ENCODE assay signal across 31 cellular contexts in genomic region chr2:122395687-122396086, GRCh38.
"Had no signal": no experiment of that assay in that cellular context is flagged by ENCODE, and none has a peak within 500 bp of the region (broad histone marks: within the 10 kb centered on the region; RNA-seq: fewer than 3 reads in every experiment).

No MANE protein-coding gene starts in this region.

- H3K36me3 ChIP-seq: cardiac muscle cell, colonic mucosa, esophagus squamous epithelium, gastroesophageal sphincter had no signal

- H3K27ac ChIP-seq: body of pancreas, cardiac muscle cell, colonic mucosa, epithelial cell of prostate, esophagus squamous epithelium, gastroesophageal sphincter had no signal

- H3K9me3 ChIP-seq: body of pancreas, colonic mucosa, esophagus squamous epithelium, gastroesophageal sphincter had no signal

- FAIRE-seq: endometrium, endothelial cell of umbilical vein had no signal

- DNase-seq: activated CD4-positive, alpha-beta memory T cell treated with anti-CD3 and anti-CD28 coated beads for 36 hours; activated CD4-positive, alpha-beta T cell treated with anti-CD3 and anti-CD28 coated beads for 36 hours; activated CD4-positive, alpha-beta T cell treated with anti-CD3 and anti-CD28 coated beads, Interleukin-2, amount 10 ng/mL, durations not matched to agents 24 days and 14 days; activated CD4-positive, CD25-positive, alpha-beta regulatory T cell; activated CD4-positive, CD25-positive, alpha-beta regulatory T cell treated with anti-CD3 and anti-CD28 coated beads, Interleukin-2, amount 50 U/mL, for 72 hours; activated CD8-positive, alpha-beta memory T cell treated with anti-CD3 and anti-CD28 coated beads, Interleukin-2, amount 10 ng/mL, durations not matched to agents 7 days and 5 days; activated CD8-positive, alpha-beta memory T cell treated with anti-CD3 and anti-CD28 coated beads, Interleukin-2, amount 50 U/mL, for 4 hours; activated CD8-positive, alpha-beta T cell treated with anti-CD3 and anti-CD28 coated beads, Interleukin-2, amount 10 ng/mL, durations not matched to agents 7 days and 5 days; activated effector memory CD4-positive, alpha-beta T cell treated with anti-CD3 and anti-CD28 coated beads, Interleukin-2, amount 50 U/mL, for 16 hours; activated naive CD4-positive, alpha-beta T cell treated with anti-CD3 and anti-CD28 coated beads for 36 hours; activated naive CD8-positive, alpha-beta T cell treated with anti-CD3 and anti-CD28 coated beads, Interleukin-2, amount 10 ng/mL, durations not matched to agents 7 days and 5 days; activated T-cell treated with anti-CD3 and anti-CD28 coated beads, Interleukin-2, amount 50 U/mL, for 1 hour; activated T-cell treated with anti-CD3 and anti-CD28 coated beads, Interleukin-2, amount 50 U/mL, for 48 hours; amniotic stem cell; aorta; body of pancreas; central memory CD4-positive, alpha-beta T cell; cerebellar nuclear complex; colonic mucosa; effector CD8-positive, alpha-beta T cell; esophagus squamous epithelium; foreskin melanocyte; T-helper 2 cell had no signal

- H3K4me3 Mint-ChIP-seq: activated CD4-positive, alpha-beta memory T cell treated with anti-CD3 and anti-CD28 coated beads for 36 hours; activated CD4-positive, alpha-beta T cell treated with anti-CD3 and anti-CD28 coated beads for 36 hours; activated CD4-positive, alpha-beta T cell treated with anti-CD3 and anti-CD28 coated beads, Interleukin-2, amount 10 ng/mL, durations not matched to agents 24 days and 14 days; activated CD8-positive, alpha-beta memory T cell treated with anti-CD3 and anti-CD28 coated beads, Interleukin-2, amount 10 ng/mL, durations not matched to agents 7 days and 5 days; activated CD8-positive, alpha-beta T cell treated with anti-CD3 and anti-CD28 coated beads, Interleukin-2, amount 10 ng/mL, durations not matched to agents 7 days and 5 days; activated naive CD4-positive, alpha-beta T cell treated with anti-CD3 and anti-CD28 coated beads for 36 hours; activated naive CD4-positive, alpha-beta T cell treated with anti-CD3 and anti-CD28 coated beads, Interleukin-2, amount 50 U/mL, for 24 hours; activated naive CD8-positive, alpha-beta T cell treated with anti-CD3 and anti-CD28 coated beads, Interleukin-2, amount 10 ng/mL, durations not matched to agents 7 days and 5 days; activated T-helper 1 cell treated with anti-CD3 and anti-CD28 coated beads, Interleukin-12 subunit alpha, Interleukin-12 subunit beta, Interleukin-2, Interleukin-4 antibody, amounts not matched to agents 30 ng/mL and 10 ng/mL and 1 ng/mL, durations not matched to agents 14 hours and 24 hours and 36 hours had no signal

- H3K4me1 Mint-ChIP-seq: activated CD4-positive, alpha-beta T cell treated with anti-CD3 and anti-CD28 coated beads for 36 hours; activated CD4-positive, alpha-beta T cell treated with anti-CD3 and anti-CD28 coated beads, Interleukin-2, amount 10 ng/mL, durations not matched to agents 24 days and 14 days; activated CD8-positive, alpha-beta memory T cell treated with anti-CD3 and anti-CD28 coated beads, Interleukin-2, amount 10 ng/mL, durations not matched to agents 7 days and 5 days; activated naive CD4-positive, alpha-beta T cell treated with anti-CD3 and anti-CD28 coated beads, Interleukin-2, amount 50 U/mL, for 24 hours; activated naive CD8-positive, alpha-beta T cell treated with anti-CD3 and anti-CD28 coated beads, Interleukin-2, amount 10 ng/mL, durations not matched to agents 7 days and 5 days had no signal

- H3K27ac Mint-ChIP-seq: activated CD4-positive, alpha-beta memory T cell treated with anti-CD3 and anti-CD28 coated beads for 36 hours; activated CD4-positive, alpha-beta T cell treated with anti-CD3 and anti-CD28 coated beads for 36 hours; activated CD4-positive, alpha-beta T cell treated with anti-CD3 and anti-CD28 coated beads, Interleukin-2, amount 10 ng/mL, durations not matched to agents 24 days and 14 days; activated CD8-positive, alpha-beta memory T cell treated with anti-CD3 and anti-CD28 coated beads, Interleukin-2, amount 10 ng/mL, durations not matched to agents 7 days and 5 days; activated CD8-positive, alpha-beta T cell treated with anti-CD3 and anti-CD28 coated beads, Interleukin-2, amount 10 ng/mL, durations not matched to agents 7 days and 5 days; activated naive CD4-positive, alpha-beta T cell treated with anti-CD3 and anti-CD28 coated beads for 36 hours; activated naive CD4-positive, alpha-beta T cell treated with anti-CD3 and anti-CD28 coated beads, Interleukin-2, amount 50 U/mL, for 24 hours; activated naive CD8-positive, alpha-beta T cell treated with anti-CD3 and anti-CD28 coated beads, Interleukin-2, amount 10 ng/mL, durations not matched to agents 7 days and 5 days; activated T-helper 1 cell treated with anti-CD3 and anti-CD28 coated beads, Interleukin-12 subunit alpha, Interleukin-12 subunit beta, Interleukin-2, Interleukin-4 antibody, amounts not matched to agents 30 ng/mL and 10 ng/mL and 1 ng/mL, durations not matched to agents 14 hours and 24 hours and 36 hours; activated T-helper 2 cell treated with anti-CD3 and anti-CD28 coated beads, Interferon-gamma antibody, Interleukin-2, Interleukin-4, amounts not matched to agents 10 μg/mL and 5 μg/mL and 100 μg/mL, durations not matched to agents 14 hours and 24 hours and 36 hours had no signal

- H3K4me3 ChIP-seq: body of pancreas, cardiac muscle cell, colonic mucosa, esophagus squamous epithelium, gastroesophageal sphincter had no signal

- H3K36me3 Mint-ChIP-seq: activated CD4-positive, alpha-beta memory T cell treated with anti-CD3 and anti-CD28 coated beads for 36 hours; activated CD8-positive, alpha-beta memory T cell treated with anti-CD3 and anti-CD28 coated beads, Interleukin-2, amount 10 ng/mL, durations not matched to agents 7 days and 5 days; activated naive CD4-positive, alpha-beta T cell treated with anti-CD3 and anti-CD28 coated beads, Interleukin-2, amount 50 U/mL, for 24 hours; activated naive CD8-positive, alpha-beta T cell treated with anti-CD3 and anti-CD28 coated beads, Interleukin-2, amount 10 ng/mL, durations not matched to agents 7 days and 5 days had no signal

- H3K9me3 Mint-ChIP-seq: activated CD4-positive, alpha-beta T cell treated with anti-CD3 and anti-CD28 coated beads, Interleukin-2, amount 10 ng/mL, durations not matched to agents 24 days and 14 days; activated naive CD4-positive, alpha-beta T cell treated with anti-CD3 and anti-CD28 coated beads for 36 hours; activated naive CD8-positive, alpha-beta T cell treated with anti-CD3 and anti-CD28 coated beads, Interleukin-2, amount 10 ng/mL, durations not matched to agents 7 days and 5 days; activated T-helper 1 cell treated with anti-CD3 and anti-CD28 coated beads, Interleukin-12 subunit alpha, Interleukin-12 subunit beta, Interleukin-2, Interleukin-4 antibody, amounts not matched to agents 30 ng/mL and 10 ng/mL and 1 ng/mL, durations not matched to agents 14 hours and 24 hours and 36 hours; activated T-helper 2 cell treated with anti-CD3 and anti-CD28 coated beads, Interferon-gamma antibody, Interleukin-2, Interleukin-4, amounts not matched to agents 10 μg/mL and 5 μg/mL and 100 μg/mL, durations not matched to agents 14 hours and 24 hours and 36 hours had no signal

- H3K27me3 ChIP-seq: body of pancreas, cardiac muscle cell, colonic mucosa, esophagus squamous epithelium, gastroesophageal sphincter had no signal

- H3K27me3 Mint-ChIP-seq: activated CD4-positive, alpha-beta memory T cell treated with anti-CD3 and anti-CD28 coated beads for 36 hours; activated CD4-positive, alpha-beta T cell treated with anti-CD3 and anti-CD28 coated beads for 36 hours; activated CD4-positive, alpha-beta T cell treated with anti-CD3 and anti-CD28 coated beads, Interleukin-2, amount 10 ng/mL, durations not matched to agents 24 days and 14 days; activated CD8-positive, alpha-beta memory T cell treated with anti-CD3 and anti-CD28 coated beads, Interleukin-2, amount 10 ng/mL, durations not matched to agents 7 days and 5 days; activated naive CD4-positive, alpha-beta T cell treated with anti-CD3 and anti-CD28 coated beads, Interleukin-2, amount 50 U/mL, for 24 hours; activated naive CD8-positive, alpha-beta T cell treated with anti-CD3 and anti-CD28 coated beads, Interleukin-2, amount 10 ng/mL, durations not matched to agents 7 days and 5 days had no signal

- H3K4me1 ChIP-seq: body of pancreas, colonic mucosa, esophagus squamous epithelium, gastroesophageal sphincter had no signal

- ATAC-seq: activated CD4-positive, alpha-beta T cell treated with anti-CD3 and anti-CD28 coated beads for 36 hours; activated CD8-positive, alpha-beta memory T cell treated with anti-CD3 and anti-CD28 coated beads, Interleukin-2, amount 10 ng/mL, durations not matched to agents 7 days and 5 days; activated CD8-positive, alpha-beta T cell treated with anti-CD3 and anti-CD28 coated beads, Interleukin-2, amount 10 ng/mL, durations not matched to agents 7 days and 5 days; body of pancreas; gastroesophageal sphincter had no signal
